In genomic region chr6:14361956-14362587, GRCh38 we compare ENCODE assay signal across 1 cellular context.
TF ChIP-seq lines count a peak whose summit lies in the region.

No MANE protein-coding gene starts in this region.

TF ChIP-seq in IMR-90, 13 proteins besides CTCF, POLR2A, EP300 and RAD21 (continued from another document):
- no peak for TF ChIP-seq FOS (IDR thresholded peaks at IDR 0.05; ENCODE audit: low read depth, low read length)
- no peak for TF ChIP-seq CHD1 (IDR thresholded peaks at IDR 0.05; ENCODE audit: low read depth, low read length)
- TF ChIP-seq RCOR1 (IDR thresholded peaks at IDR 0.05; ENCODE audit: insufficient replicate concordance, low read length) = no peak
- no peak for TF ChIP-seq MXI1 (IDR thresholded peaks at IDR 0.05; ENCODE audit: borderline replicate concordance, low read depth, low read length)
- TF ChIP-seq BHLHE40 (IDR thresholded peaks at IDR 0.05; ENCODE audit: low read depth, low read length) = no peak
- TF ChIP-seq RFX5 (IDR thresholded peaks at IDR 0.05; ENCODE audit: low read depth, low read length) = no peak
